In the genomic region with DNA sequence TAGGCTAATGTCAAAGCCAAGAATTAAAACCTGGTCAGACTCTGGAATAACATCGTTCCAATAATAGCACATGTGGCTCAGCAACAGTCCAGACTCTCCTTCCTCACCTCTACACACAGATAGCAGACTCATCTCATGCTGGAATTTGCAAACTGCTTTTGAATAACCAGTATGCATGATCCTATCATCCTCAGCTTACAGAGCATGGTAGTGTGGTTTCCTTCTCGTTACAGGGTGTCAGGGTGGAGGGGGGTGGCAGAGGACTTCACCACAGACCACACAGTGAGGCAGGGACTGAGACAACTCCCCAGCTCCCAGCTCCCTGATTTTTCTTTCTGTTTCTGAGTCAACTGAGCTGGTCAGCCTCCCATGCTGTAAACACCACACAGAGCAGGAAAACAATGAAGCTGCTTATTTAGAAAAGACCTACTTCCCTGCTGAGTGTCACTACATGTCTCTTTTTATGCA, we compare ENCODE assay signal across 11 cellular contexts.
DNase-seq lines count a peak whose midpoint lies in the region; ATAC-seq and TF ChIP-seq lines count a peak whose summit lies in the region.
"Had no signal": no experiment of that assay in that cellular context is flagged by ENCODE, and none has a peak within 500 bp of the region (broad histone marks: within the 10 kb centered on the region; RNA-seq: fewer than 3 reads in every experiment).

No MANE protein-coding gene starts in this region.

- peak overlapping the region; percentile 79 for H3K27ac ChIP-seq in layer of hippocampus (ENCODE audit: low read depth, low read length)
- H3K27ac ChIP-seq in ascending aorta: no peak overlapping the region
- H3K27ac ChIP-seq: SK-N-MC, tibial artery had no signal

- H3K27me3 ChIP-seq in layer of hippocampus (ENCODE audit: control insufficient read depth, insufficient read depth, low read length): no peaks in the 10 kb centered on the region
- no peaks in the 10 kb centered on the region for H3K27me3 ChIP-seq in ascending aorta
- H3K27me3 ChIP-seq: tibial artery had no signal

- no peaks in the 10 kb centered on the region for H3K36me3 ChIP-seq in ascending aorta
- H3K36me3 ChIP-seq: tibial artery had no signal

- H3K4me3 ChIP-seq in astrocyte of the cerebellum (ENCODE audit: low read depth, low read length) (no peak overlapping the region), ascending aorta (no peak overlapping the region)
- H3K4me3 ChIP-seq: SK-N-MC, tibial artery had no signal

- H3K9me3 ChIP-seq in ascending aorta: no peaks in the 10 kb centered on the region
- H3K9me3 ChIP-seq: tibial artery had no signal

- in situ Hi-C loops in astrocyte of the cerebellum (cut with HindIII; ENCODE audit: low sequenced_read_pairs): no loop called here

- no peaks in the 10 kb centered on the region for H3K4me1 ChIP-seq in ascending aorta

- no peak for TF ChIP-seq CTCF in astrocyte of the cerebellum (IDR thresholded peaks at IDR 0.05; ENCODE audit: low read depth, low read length, missing control alignments)
- TF ChIP-seq CTCF in ascending aorta (IDR thresholded peaks at IDR 0.05): no peak

- intact Hi-C loops in ascending aorta (cut with DNase I): no loop called here

- DNase-seq in A172 (ENCODE audit: low spot score) (peak; percentile 36), HT1080 (ENCODE audit: low read depth) (peak; percentile 76), astrocyte of the cerebellum (ENCODE audit: low read depth) (peak; percentile 35), NCI-H2196 treated with DMSO at 0.1 percent for 48 hours (lab: John Stamatoyannopoulos, UW; ENCODE audit: unreplicated experiment) (no peak), ascending aorta (ENCODE audit: low spot score in 2 of 2) (no peak)
- DNase-seq: NCI-H2171 treated with DMSO at 0.1 percent for 48 hours, tibial artery had no signal

- no peak for ATAC-seq in GM18868 (IDR thresholded peaks at IDR 0.05; ENCODE audit: unreplicated experiment)
- ATAC-seq in GM18873 (IDR thresholded peaks at IDR 0.05; ENCODE audit: low FRiP score, unreplicated experiment): no peak

Comparison
In these comparisons a context has a peak if more than half of its experiments do, and no peak if none do; other contexts are left out.
1. DNase-seq: peak in A172 (single experiment), HT1080 (single experiment) and astrocyte of the cerebellum (single experiment); none in NCI-H2196 treated with DMSO at 0.1 percent for 48 hours (single experiment) and ascending aorta (0 of 2).